In genomic region chr22:24514241-24515024, GRCh38 we compare ENCODE assay signal across 1 cellular context.
TF ChIP-seq lines count a peak whose summit lies in the region.

No MANE protein-coding gene starts in this region.

TF ChIP-seq in HepG2, 621 proteins besides CTCF, POLR2A, EP300 and RAD21 (continued from another document and continues in another):
- peak; percentile 71; the same call in 1 of the 2 replicates for TF ChIP-seq BRF2 (CRISPR knock-in tag; IDR thresholded peaks at IDR 0.05)
- peak; percentile 97 for TF ChIP-seq ZSCAN21 (CRISPR knock-in tag; IDR thresholded peaks at IDR 0.05; ENCODE audit: borderline replicate concordance)
- TF ChIP-seq MAF1 (CRISPR knock-in tag; IDR thresholded peaks at IDR 0.05; ENCODE audit: borderline replicate concordance): peak; percentile 30; the same call in 1 of the 2 replicates
- peak; percentile 98 for TF ChIP-seq ZBTB38 (CRISPR knock-in tag; IDR thresholded peaks at IDR 0.05)
- TF ChIP-seq ZNF317 (CRISPR knock-in tag; IDR thresholded peaks at IDR 0.05): peak; percentile 87; the same call in 1 of the 2 replicates
- no peak for TF ChIP-seq ZBTB8A (CRISPR knock-in tag; IDR thresholded peaks at IDR 0.05; ENCODE audit: borderline replicate concordance, low read depth)
- peak; percentile 84 for TF ChIP-seq SNAI1 (CRISPR knock-in tag; IDR thresholded peaks at IDR 0.05; ENCODE audit: borderline replicate concordance)
- TF ChIP-seq, protein P1, sequence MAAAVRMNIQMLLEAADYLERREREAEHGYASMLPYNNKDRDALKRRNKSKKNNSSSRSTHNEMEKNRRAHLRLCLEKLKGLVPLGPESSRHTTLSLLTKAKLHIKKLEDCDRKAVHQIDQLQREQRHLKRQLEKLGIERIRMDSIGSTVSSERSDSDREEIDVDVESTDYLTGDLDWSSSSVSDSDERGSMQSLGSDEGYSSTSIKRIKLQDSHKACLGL (CRISPR knock-in tag; IDR thresholded peaks at IDR 0.05): peak; percentile 95
- no peak for TF ChIP-seq REXO4 (CRISPR knock-in tag; IDR thresholded peaks at IDR 0.05; ENCODE audit: borderline replicate concordance)
- TF ChIP-seq U2AF2 (IDR thresholded peaks at IDR 0.05; ENCODE audit: low read depth, low read length): no peak
- TF ChIP-seq HIC2 (CRISPR knock-in tag; IDR thresholded peaks at IDR 0.05; ENCODE audit: low read depth): peak; percentile 85
- peak; percentile 97 for TF ChIP-seq NFKBIZ (CRISPR knock-in tag; IDR thresholded peaks at IDR 0.05)
- peak; percentile 78 for TF ChIP-seq ZNF652 (CRISPR knock-in tag; IDR thresholded peaks at IDR 0.05; ENCODE audit: borderline replicate concordance, low read depth)
- peak; percentile 100 for TF ChIP-seq ZNF430 (CRISPR knock-in tag; IDR thresholded peaks at IDR 0.05)
- TF ChIP-seq ZNF350 (CRISPR knock-in tag; IDR thresholded peaks at IDR 0.05; ENCODE audit: borderline replicate concordance, low read depth): peak; percentile 97
- TF ChIP-seq, protein P2, sequence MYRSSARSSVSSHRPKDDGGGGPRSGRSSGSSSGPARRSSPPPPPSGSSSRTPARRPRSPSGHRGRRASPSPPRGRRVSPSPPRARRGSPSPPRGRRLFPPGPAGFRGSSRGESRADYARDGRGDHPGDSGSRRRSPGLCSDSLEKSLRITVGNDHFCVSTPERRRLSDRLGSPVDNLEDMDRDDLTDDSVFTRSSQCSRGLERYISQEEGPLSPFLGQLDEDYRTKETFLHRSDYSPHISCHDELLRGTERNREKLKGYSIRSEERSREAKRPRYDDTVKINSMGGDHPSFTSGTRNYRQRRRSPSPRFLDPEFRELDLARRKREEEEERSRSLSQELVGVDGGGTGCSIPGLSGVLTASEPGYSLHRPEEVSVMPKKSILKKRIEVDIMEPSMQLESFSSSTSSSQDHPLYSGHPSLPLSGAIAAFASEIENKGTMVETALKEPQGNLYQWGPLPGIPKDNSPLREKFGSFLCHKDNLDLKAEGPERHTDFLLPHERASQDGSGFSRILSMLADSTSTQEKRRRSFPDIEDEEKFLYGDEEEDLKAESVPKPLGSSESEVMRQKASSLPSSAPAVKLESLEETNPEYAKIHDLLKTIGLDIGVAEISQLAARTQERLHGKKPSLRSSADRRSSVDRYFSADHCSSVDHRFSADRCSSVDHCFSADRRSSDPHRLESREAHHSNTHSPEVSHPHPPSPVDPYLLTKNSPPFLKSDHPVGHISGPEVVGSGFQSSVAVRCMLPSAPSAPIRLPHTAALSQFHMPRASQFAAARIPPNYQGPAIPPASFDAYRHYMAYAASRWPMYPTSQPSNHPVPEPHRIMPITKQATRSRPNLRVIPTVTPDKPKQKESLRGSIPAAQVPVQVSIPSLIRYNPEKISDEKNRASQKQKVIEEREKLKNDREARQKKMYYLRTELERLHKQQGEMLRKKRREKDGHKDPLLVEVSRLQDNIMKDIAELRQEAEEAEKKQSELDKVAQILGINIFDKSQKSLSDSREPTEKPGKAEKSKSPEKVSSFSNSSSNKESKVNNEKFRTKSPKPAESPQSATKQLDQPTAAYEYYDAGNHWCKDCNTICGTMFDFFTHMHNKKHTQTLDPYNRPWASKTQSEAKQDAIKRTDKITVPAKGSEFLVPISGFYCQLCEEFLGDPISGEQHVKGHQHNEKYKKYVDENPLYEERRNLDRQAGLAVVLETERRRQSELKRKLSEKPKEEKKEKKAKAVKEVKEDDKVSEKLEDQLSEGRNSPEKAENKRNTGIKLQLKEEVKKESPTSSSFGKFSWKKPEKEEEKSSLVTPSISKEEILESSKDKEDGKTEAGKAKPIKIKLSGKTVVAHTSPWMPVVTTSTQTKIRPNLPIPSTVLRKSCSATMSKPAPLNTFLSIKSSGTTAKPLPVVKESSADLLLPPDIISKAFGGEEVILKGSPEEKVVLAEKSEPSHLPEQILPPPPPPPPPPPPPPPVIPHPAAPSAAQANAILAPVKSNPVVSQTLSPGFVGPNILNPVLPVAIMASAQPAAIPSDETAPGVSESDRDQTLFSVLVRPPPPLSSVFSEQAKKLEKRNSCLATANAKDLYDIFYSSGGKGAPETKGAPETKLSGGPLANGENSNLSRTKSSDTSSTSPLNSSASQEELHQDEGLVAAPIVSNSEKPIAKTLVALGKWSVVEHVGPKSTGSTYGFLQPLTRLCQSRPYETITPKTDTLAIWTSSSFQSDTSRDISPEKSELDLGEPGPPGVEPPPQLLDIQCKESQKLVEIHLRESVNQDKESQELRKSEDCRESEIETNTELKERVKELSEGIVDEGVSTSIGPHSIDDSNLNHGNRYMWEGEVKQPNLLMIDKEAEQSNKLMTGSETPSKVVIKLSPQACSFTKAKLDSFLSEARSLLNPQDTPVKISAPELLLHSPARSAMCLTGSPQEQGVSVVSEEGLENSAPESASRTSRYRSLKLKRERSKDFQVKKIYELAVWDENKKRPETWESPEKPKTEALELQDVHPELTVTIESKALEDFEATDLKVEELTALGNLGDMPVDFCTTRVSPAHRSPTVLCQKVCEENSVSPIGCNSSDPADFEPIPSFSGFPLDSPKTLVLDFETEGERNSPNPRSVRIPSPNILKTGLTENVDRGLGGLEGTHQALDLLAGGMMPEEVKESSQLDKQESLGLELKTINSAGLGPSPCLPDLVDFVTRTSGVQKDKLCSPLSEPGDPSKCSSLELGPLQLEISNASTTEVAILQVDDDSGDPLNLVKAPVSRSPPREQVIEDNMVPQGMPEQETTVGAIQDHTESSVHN (CRISPR knock-in tag; IDR thresholded peaks at IDR 0.05): peak; percentile 90; the same call in 1 of the 2 replicates
- 0 out of 2 replicates have a peak, but pooled peaks have one; percentile 32 for TF ChIP-seq ZNF567 (CRISPR knock-in tag; IDR thresholded peaks at IDR 0.05; ENCODE audit: borderline replicate concordance)
- TF ChIP-seq, protein P3, sequence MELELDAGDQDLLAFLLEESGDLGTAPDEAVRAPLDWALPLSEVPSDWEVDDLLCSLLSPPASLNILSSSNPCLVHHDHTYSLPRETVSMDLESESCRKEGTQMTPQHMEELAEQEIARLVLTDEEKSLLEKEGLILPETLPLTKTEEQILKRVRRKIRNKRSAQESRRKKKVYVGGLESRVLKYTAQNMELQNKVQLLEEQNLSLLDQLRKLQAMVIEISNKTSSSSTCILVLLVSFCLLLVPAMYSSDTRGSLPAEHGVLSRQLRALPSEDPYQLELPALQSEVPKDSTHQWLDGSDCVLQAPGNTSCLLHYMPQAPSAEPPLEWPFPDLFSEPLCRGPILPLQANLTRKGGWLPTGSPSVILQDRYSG (CRISPR knock-in tag; IDR thresholded peaks at IDR 0.05): 0 out of 2 replicates have a peak, but pooled peaks have one; percentile 56
- no peak for TF ChIP-seq SMARCC2 (IDR thresholded peaks at IDR 0.05)
- no peak for TF ChIP-seq KDM5A (IDR thresholded peaks at IDR 0.05; ENCODE audit: borderline replicate concordance, low read length)
- TF ChIP-seq NFYB (CRISPR knock-in tag; IDR thresholded peaks at IDR 0.05): no peak; the same call in 1 of the 2 replicates
- TF ChIP-seq EHMT2 (IDR thresholded peaks at IDR 0.05; ENCODE audit: borderline replicate concordance, low read depth, low read length): no peak
- TF ChIP-seq PITX1 (CRISPR knock-in tag; IDR thresholded peaks at IDR 0.05): peak; percentile 100
- TF ChIP-seq EED (CRISPR knock-in tag; IDR thresholded peaks at IDR 0.05): peak; percentile 44; the same call in 1 of the 2 replicates
- TF ChIP-seq ZNF570 (CRISPR knock-in tag; IDR thresholded peaks at IDR 0.05; ENCODE audit: borderline replicate concordance): peak; percentile 89; the same call in 1 of the 2 replicates
- peak; percentile 94 for TF ChIP-seq SAP130 (CRISPR knock-in tag; IDR thresholded peaks at IDR 0.05; ENCODE audit: low read depth)
- TF ChIP-seq NR2F2 (IDR thresholded peaks at IDR 0.05; ENCODE audit: borderline replicate concordance, low read depth): peak; percentile 59; the same call in 1 of the 2 replicates
- no peak for TF ChIP-seq ZNF720 (CRISPR knock-in tag; IDR thresholded peaks at IDR 0.05)
- TF ChIP-seq ZNF34 (CRISPR knock-in tag; IDR thresholded peaks at IDR 0.05; ENCODE audit: borderline replicate concordance): peak; percentile 47; the same call in 1 of the 2 replicates
- peak; percentile 92 for TF ChIP-seq ZNF205 (CRISPR knock-in tag; IDR thresholded peaks at IDR 0.05)
- TF ChIP-seq JUND (CRISPR knock-in tag; IDR thresholded peaks at IDR 0.05): peak; percentile 65
- peak; percentile 98 for TF ChIP-seq ZIK1 (CRISPR knock-in tag; IDR thresholded peaks at IDR 0.05; ENCODE audit: borderline replicate concordance, low read depth)
- TF ChIP-seq, protein P4, sequence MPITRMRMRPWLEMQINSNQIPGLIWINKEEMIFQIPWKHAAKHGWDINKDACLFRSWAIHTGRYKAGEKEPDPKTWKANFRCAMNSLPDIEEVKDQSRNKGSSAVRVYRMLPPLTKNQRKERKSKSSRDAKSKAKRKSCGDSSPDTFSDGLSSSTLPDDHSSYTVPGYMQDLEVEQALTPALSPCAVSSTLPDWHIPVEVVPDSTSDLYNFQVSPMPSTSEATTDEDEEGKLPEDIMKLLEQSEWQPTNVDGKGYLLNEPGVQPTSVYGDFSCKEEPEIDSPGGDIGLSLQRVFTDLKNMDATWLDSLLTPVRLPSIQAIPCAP (CRISPR knock-in tag; IDR thresholded peaks at IDR 0.05; ENCODE audit: low read depth): peak; percentile 96; the same call in 1 of the 2 replicates
- TF ChIP-seq ZNF550 (CRISPR knock-in tag; IDR thresholded peaks at IDR 0.05; ENCODE audit: borderline replicate concordance): no peak
- peak; percentile 97 for TF ChIP-seq ZNF343 (CRISPR knock-in tag; IDR thresholded peaks at IDR 0.05)
- TF ChIP-seq ZNF24 (IDR thresholded peaks at IDR 0.05): no peak
- peak; percentile 73; the same call in 1 of the 2 replicates for TF ChIP-seq ZNF253 (CRISPR knock-in tag; IDR thresholded peaks at IDR 0.05; ENCODE audit: borderline replicate concordance)
- no peak for TF ChIP-seq SOX6 (IDR thresholded peaks at IDR 0.05)
- TF ChIP-seq SOX6 (CRISPR knock-in tag; IDR thresholded peaks at IDR 0.05): peak; percentile 95
- TF ChIP-seq BCL3 (CRISPR knock-in tag; IDR thresholded peaks at IDR 0.05): peak; percentile 97
- TF ChIP-seq CHD2 (IDR thresholded peaks at IDR 0.05; ENCODE audit: low read depth, low read length): no peak
- peak; percentile 95 for TF ChIP-seq ZNF510 (CRISPR knock-in tag; IDR thresholded peaks at IDR 0.05; ENCODE audit: low read depth)
- peak; percentile 99 for TF ChIP-seq ERF (CRISPR knock-in tag; IDR thresholded peaks at IDR 0.05)
- peak; percentile 97 for TF ChIP-seq KLF6 (CRISPR knock-in tag; IDR thresholded peaks at IDR 0.05)
- TF ChIP-seq HOXA5 (CRISPR knock-in tag; IDR thresholded peaks at IDR 0.05): peak; percentile 98
- TF ChIP-seq, protein P5, sequence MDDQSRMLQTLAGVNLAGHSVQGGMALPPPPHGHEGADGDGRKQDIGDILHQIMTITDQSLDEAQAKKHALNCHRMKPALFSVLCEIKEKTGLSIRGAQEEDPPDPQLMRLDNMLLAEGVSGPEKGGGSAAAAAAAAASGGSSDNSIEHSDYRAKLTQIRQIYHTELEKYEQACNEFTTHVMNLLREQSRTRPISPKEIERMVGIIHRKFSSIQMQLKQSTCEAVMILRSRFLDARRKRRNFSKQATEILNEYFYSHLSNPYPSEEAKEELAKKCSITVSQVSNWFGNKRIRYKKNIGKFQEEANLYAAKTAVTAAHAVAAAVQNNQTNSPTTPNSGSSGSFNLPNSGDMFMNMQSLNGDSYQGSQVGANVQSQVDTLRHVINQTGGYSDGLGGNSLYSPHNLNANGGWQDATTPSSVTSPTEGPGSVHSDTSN (CRISPR knock-in tag; IDR thresholded peaks at IDR 0.05; ENCODE audit: borderline replicate concordance): no peak
- no peak for TF ChIP-seq ZUFSP (CRISPR knock-in tag; IDR thresholded peaks at IDR 0.05; ENCODE audit: borderline replicate concordance)
